In genomic region chr16:16096161-16096857, GRCh38 we compare ENCODE assay signal across 12 cellular contexts.
DNase-seq lines count a peak whose midpoint lies in the region; ATAC-seq and TF ChIP-seq lines count a peak whose summit lies in the region.
"Had no signal": no experiment of that assay in that cellular context is flagged by ENCODE, and none has a peak within 500 bp of the region (broad histone marks: within the 10 kb centered on the region; RNA-seq: fewer than 3 reads in every experiment).

No MANE protein-coding gene starts in this region.

- H3K27me3 ChIP-seq in esophagus muscularis mucosa, result no peaks in the 10 kb centered on the region
- H3K27me3 ChIP-seq in PC-3 (ENCODE audit: low read length), result no peaks in the 10 kb centered on the region

- no peak overlapping the region for H3K4me3 Mint-ChIP-seq in nephron progenitor cell

- no peak for TF ChIP-seq POLR2A in esophagus muscularis mucosa (IDR thresholded peaks at IDR 0.05; ENCODE audit: low read depth)

- BruUV-seq in PC-3 (replicated peaks; lab: Mats Ljungman, UMichigan), result no TSS peak

- no peaks in the 10 kb centered on the region for H3K27me3 Mint-ChIP-seq in nephron progenitor cell (ENCODE audit: low read depth, poor library complexity)

- CTCF ChIA-PET in AG04449 (lab: Yijun Ruan, JAX), result interaction anchor here (0.6 to 1.3 kb wide), 11 partner anchors 8 to 318 kb away, joined by 3 to 8 read pairs (median 4); no protein-coding TSS in a partner anchor
- CTCF ChIA-PET in PC-3 (lab: Charles Lee), result interaction anchor here (0.6 to 0.7 kb wide), 2 partner anchors 10 to 214 kb away, joined by 4 to 5 read pairs; no protein-coding TSS in a partner anchor

- peak overlapping the region; percentile 87 to 90 (median 88) for H3K27ac ChIP-seq in esophagus muscularis mucosa (replicated peaks in 1 of 4)
- H3K27ac ChIP-seq in PC-3 (ENCODE audit: low read length), result no peak overlapping the region

- POLR2A ChIA-PET in AG04449 (lab: Yijun Ruan, JAX) (interaction anchor here (1.1 kb wide), 1 partner anchor 15 kb away, joined by 3 read pairs; no protein-coding TSS in a partner anchor), PC-3 (lab: Charles Lee; ENCODE audit: unreplicated experiment) (no interaction called here)

- H3K9me3 Mint-ChIP-seq in nephron progenitor cell, result no peaks in the 10 kb centered on the region

- no peak overlapping the region for H3K9ac ChIP-seq in PC-3 (ENCODE audit: low read length)

- H3K36me3 Mint-ChIP-seq in nephron progenitor cell (ENCODE audit: low read depth), result peaks cover 52% of the 10 kb centered on the region

- peaks cover 23% of the 10 kb centered on the region for H3K4me1 Mint-ChIP-seq in nephron progenitor cell

- H3F3A ChIP-seq in PC-3 (ENCODE audit: low read length, unreplicated experiment), result no peaks in the 10 kb centered on the region

- H3K4me2 ChIP-seq in PC-3 (ENCODE audit: low read length), result no peak overlapping the region

- H3K79me2 ChIP-seq in PC-3 (ENCODE audit: low read length), result no peaks in the 10 kb centered on the region

- TF ChIP-seq EP300 in esophagus muscularis mucosa (IDR thresholded peaks at IDR 0.05), result peak; percentile 29

- no peak overlapping the region for H2AFZ ChIP-seq in PC-3 (ENCODE audit: low read length)

- no peaks in the 10 kb centered on the region for H4K20me1 ChIP-seq in PC-3 (ENCODE audit: low read length)

- WGBS in esophagus muscularis mucosa, result 31% methylated on average over 12 of the region's 12 CpGs

- H3K9me2 ChIP-seq in PC-3 (replicated peaks; ENCODE audit: low read length), result no peaks in the 10 kb centered on the region

- H3K27ac Mint-ChIP-seq in nephron progenitor cell, result peak overlapping the region; percentile 95

- H3K4me3 ChIP-seq in AG04449 (ENCODE audit: low read depth, low read length), result no peak overlapping the region
- no peak overlapping the region for H3K4me3 ChIP-seq in esophagus muscularis mucosa
- H3K4me3 ChIP-seq in PC-3 (ENCODE audit: low read length), result no peak overlapping the region

- TF ChIP-seq CTCF in AG04449 (IDR thresholded peaks at IDR 0.05; ENCODE audit: insufficient read depth, low read length, missing control alignments) (peak; percentile 39), esophagus muscularis mucosa (IDR thresholded peaks at IDR 0.05) (peak; percentile 43 to 46 (median 46)), nephron progenitor cell (IDR thresholded peaks at IDR 0.05) (peak; percentile 35), PC-3 (conservative IDR thresholded peaks at IDR 0.05; ENCODE audit: low read depth, low read length) (no peak; the same call in 1 of the 2 replicates)

- ATAC-seq in GM19351 (IDR thresholded peaks at IDR 0.05; ENCODE audit: unreplicated experiment) (no peak), PC-3 (no peak), GM18867 (IDR thresholded peaks at IDR 0.05; ENCODE audit: unreplicated experiment) (no peak), HG02938 (IDR thresholded peaks at IDR 0.05; ENCODE audit: unreplicated experiment) (no peak)

- DNase-seq in AG04449 (ENCODE audit: low read depth, low spot score) (peak; percentile 41), NAMALWA (ENCODE audit: low spot score) (peak; percentile 32), esophagus muscularis mucosa (ENCODE audit: extremely low spot score) (no peak), nephron progenitor cell (no peak), PC-3 (no peak)
- DNase-seq: activated CD4-positive, CD25-positive, alpha-beta regulatory T cell; effector CD4-positive, alpha-beta T cell; H7; NCI-H1694 had no signal

- H3K36me3 ChIP-seq in esophagus muscularis mucosa (peaks cover 7 to 47% (median 31%) of the 10 kb centered on the region in 4 donors), PC-3 (ENCODE audit: low read depth, low read length) (no peaks in the 10 kb centered on the region)

- intact Hi-C loops in esophagus muscularis mucosa (cut with DNase I), result no loop called here
- intact Hi-C loops in PC-3 (cut with micrococcal nuclease), result no loop called here

- H3K9me3 ChIP-seq in esophagus muscularis mucosa (no peaks in the 10 kb centered on the region), PC-3 (ENCODE audit: low read length) (no peaks in the 10 kb centered on the region)

- H3K4me1 ChIP-seq in esophagus muscularis mucosa, result peaks cover 18 to 100% (median 97%) of the 10 kb centered on the region in 4 donors
- H3K4me1 ChIP-seq in PC-3 (ENCODE audit: insufficient read depth, low read length), result no peaks in the 10 kb centered on the region

Comparison
In these comparisons a context has a peak if more than half of its experiments do, and no peak if none do; other contexts are left out.
1. DNase-seq: peak in AG04449 (single experiment) and NAMALWA (single experiment); none in esophagus muscularis mucosa (single experiment), nephron progenitor cell (single experiment) and PC-3 (single experiment).